Comparison of ENCODE assay signal across 8 cellular contexts in genomic region chr18:35049111-35050003, GRCh38. TPM values are rescaled to one million over a fixed set of nuclear protein-coding genes. Genes with fewer than 3 reads are reported as not detected.
DNase-seq lines count a peak whose midpoint lies in the region; ATAC-seq and TF ChIP-seq lines count a peak whose summit lies in the region.

No MANE protein-coding gene starts in this region.

- H3K9me3 ChIP-seq in subcutaneous abdominal adipose tissue (ENCODE audit: control insufficient read depth in 5 of 5, low read length in 5 of 5), result no peaks in the 10 kb centered on the region

- no peaks in the 10 kb centered on the region for H3K36me3 ChIP-seq in subcutaneous abdominal adipose tissue (ENCODE audit: control insufficient read depth in 5 of 5, insufficient read depth in 5 of 5, low read length in 5 of 5)

- no peaks in the 10 kb centered on the region for H3K9me3 Mint-ChIP-seq in activated naive CD4-positive, alpha-beta T cell treated with anti-CD3 and anti-CD28 coated beads, Interleukin-2, amount 50 U/mL, for 24 hours
- peaks cover 0 to 6% (median 2%) of the 10 kb centered on the region in 5 experiments for H3K9me3 Mint-ChIP-seq in brain

- intact Hi-C loops in head of caudate nucleus (cut with DNase I), result loop anchor here (5.0 kb wide), 1 partner anchor 83 kb away; no protein-coding TSS in a partner anchor

- peaks cover 91% of the 10 kb centered on the region for H3K4me1 Mint-ChIP-seq in activated naive CD4-positive, alpha-beta T cell treated with anti-CD3 and anti-CD28 coated beads, Interleukin-2, amount 50 U/mL, for 24 hours
- peaks cover 74% of the 10 kb centered on the region for H3K4me1 Mint-ChIP-seq in brain

- H3K27ac Mint-ChIP-seq in activated naive CD4-positive, alpha-beta T cell treated with anti-CD3 and anti-CD28 coated beads, Interleukin-2, amount 50 U/mL, for 24 hours, result peak overlapping the region; percentile 90
- peak overlapping the region in 4 of 5 experiments; percentile 62 to 98 (median 86) for H3K27ac Mint-ChIP-seq in brain

- no peak for DNase-seq in activated naive CD4-positive, alpha-beta T cell (lab: John Stamatoyannopoulos, UW)
- DNase-seq in HT-29 (ENCODE audit: low spot score), result no peak
- DNase-seq in GOT3 (lab: John Stamatoyannopoulos, UW), result no peak
- DNase-seq in head of caudate nucleus, result no peak

- no peaks in the 10 kb centered on the region for H3K27me3 Mint-ChIP-seq in activated naive CD4-positive, alpha-beta T cell treated with anti-CD3 and anti-CD28 coated beads, Interleukin-2, amount 50 U/mL, for 24 hours
- H3K27me3 Mint-ChIP-seq in brain, result no peaks in the 10 kb centered on the region

- peaks cover 7% of the 10 kb centered on the region for H3K36me3 Mint-ChIP-seq in activated naive CD4-positive, alpha-beta T cell treated with anti-CD3 and anti-CD28 coated beads, Interleukin-2, amount 50 U/mL, for 24 hours
- peaks cover 21% of the 10 kb centered on the region for H3K36me3 Mint-ChIP-seq in brain

- H3K4me3 ChIP-seq in subcutaneous abdominal adipose tissue (ENCODE audit: low read depth in 1 of 5, low read length in 5 of 5), result no peak overlapping the region

- peaks cover 0 to 42% (median 21%) of the 10 kb centered on the region in 5 donors for H3K4me1 ChIP-seq in subcutaneous abdominal adipose tissue (ENCODE audit: control insufficient read depth in 5 of 5, insufficient read depth in 5 of 5, low read length in 5 of 5)

- peak overlapping the region in 1 of 5 donors; percentile 19 for H3K9ac ChIP-seq in subcutaneous abdominal adipose tissue (ENCODE audit: low read length in 5 of 5)

- H3K4me3 Mint-ChIP-seq in activated naive CD4-positive, alpha-beta T cell treated with anti-CD3 and anti-CD28 coated beads, Interleukin-2, amount 50 U/mL, for 24 hours, result peak overlapping the region; percentile 82
- peak overlapping the region in 4 of 5 experiments; percentile 17 to 79 (median 64) for H3K4me3 Mint-ChIP-seq in brain

- H3K27me3 ChIP-seq in subcutaneous abdominal adipose tissue (ENCODE audit: control insufficient read depth in 5 of 5, insufficient read depth in 4 of 5, low read length in 5 of 5), result no peaks in the 10 kb centered on the region

- H3K27ac ChIP-seq in subcutaneous abdominal adipose tissue (ENCODE audit: low read depth, low read length), result peak overlapping the region; percentile 25

- no peak for TF ChIP-seq CTCF in brain (conservative IDR thresholded peaks at IDR 0.05)

- peak; percentile 15 for ATAC-seq in HG03432 (IDR thresholded peaks at IDR 0.05; ENCODE audit: unreplicated experiment)

RNA-seq across cellular contexts. Expression of gene MAPRE2, which starts 8.1 kb away (rescaled TPM):
- polyA plus RNA-seq in brain (ENCODE audit: insufficient read depth, low read depth, low replicate concordance), result 93.5 TPM
- 2.8 TPM in 2 replicates for total RNA-seq in HT-29 (2014; rRNA removed; shearing (Covaris generic))
